In genomic region chr2:43070676-43071491, GRCh38 we compare ENCODE assay signal across 14 cellular contexts.
DNase-seq lines count a peak whose midpoint lies in the region; ATAC-seq, FAIRE-seq and TF ChIP-seq lines count a peak whose summit lies in the region.
"Had no signal": no experiment of that assay in that cellular context is flagged by ENCODE, and none has a peak within 500 bp of the region (broad histone marks: within the 10 kb centered on the region; RNA-seq: fewer than 3 reads in every experiment).

No MANE protein-coding gene starts in this region.

- intact Hi-C loops in esophagus squamous epithelium (cut with DNase I) = no loop called here
- intact Hi-C loops in lower lobe of right lung (cut with DNase I) = no loop called here

- no peaks in the 10 kb centered on the region for H3K9me2 ChIP-seq in GM23248 (ENCODE audit: insufficient read depth)

- H3K27me3 ChIP-seq in GM23248 (replicated peaks; ENCODE audit: insufficient read depth) (no peaks in the 10 kb centered on the region), esophagus squamous epithelium (no peaks in the 10 kb centered on the region), lower lobe of right lung (ENCODE audit: low read depth) (no peaks in the 10 kb centered on the region), skeletal muscle tissue (ENCODE audit: control insufficient read depth in 3 of 3, insufficient read depth in 3 of 3, low read length in 3 of 3) (no peaks in the 10 kb centered on the region)
- H3K27me3 ChIP-seq: neutrophil had no signal

- in situ Hi-C loops in GM23248 (cut with MboI) = no loop called here

- H3K9me3 ChIP-seq in GM23248 (ENCODE audit: low read depth) (no peaks in the 10 kb centered on the region), esophagus squamous epithelium (no peaks in the 10 kb centered on the region), lower lobe of right lung (no peaks in the 10 kb centered on the region), skeletal muscle tissue (ENCODE audit: control insufficient read depth in 3 of 3, low read length in 3 of 3) (no peaks in the 10 kb centered on the region)
- H3K9me3 ChIP-seq: neutrophil had no signal

- H3K4me3 ChIP-seq in GM23248 (no peak overlapping the region), esophagus squamous epithelium (no peak overlapping the region), lower lobe of right lung (no peak overlapping the region), skeletal muscle tissue (ENCODE audit: low read length in 3 of 3) (no peak overlapping the region)

- TF ChIP-seq POLR2A in esophagus squamous epithelium (IDR thresholded peaks at IDR 0.05) = no peak
- no peak for TF ChIP-seq POLR2A in GM12892 (IDR thresholded peaks at IDR 0.05; ENCODE audit: low read depth, low read length)

- H3K27ac ChIP-seq in GM23248 = no peak overlapping the region
- H3K27ac ChIP-seq in esophagus squamous epithelium = peak overlapping the region; percentile 17 to 75 (median 64)
- H3K27ac ChIP-seq in lower lobe of right lung = peak overlapping the region; percentile 67
- peak overlapping the region; percentile 62 for H3K27ac ChIP-seq in skeletal muscle tissue (ENCODE audit: low read depth, low read length)
- H3K27ac ChIP-seq: neutrophil had no signal

- peak overlapping the region; percentile 64 for H2AFZ ChIP-seq in GM23248

- no peaks in the 10 kb centered on the region for H3K36me3 ChIP-seq in GM23248 (ENCODE audit: low read depth)
- no peaks in the 10 kb centered on the region for H3K36me3 ChIP-seq in esophagus squamous epithelium
- H3K36me3 ChIP-seq in lower lobe of right lung = no peaks in the 10 kb centered on the region
- H3K36me3 ChIP-seq in skeletal muscle tissue (ENCODE audit: control insufficient read depth in 3 of 3, insufficient read depth in 3 of 3, low read length in 3 of 3) = no peaks in the 10 kb centered on the region
- H3K36me3 ChIP-seq: neutrophil had no signal

- H3K4me1 ChIP-seq in GM23248 (ENCODE audit: insufficient read depth) (peaks cover 34% of the 10 kb centered on the region), esophagus squamous epithelium (peaks cover 28 to 69% (median 41%) of the 10 kb centered on the region in 3 donors), lower lobe of right lung (peaks cover 46% of the 10 kb centered on the region), skeletal muscle tissue (ENCODE audit: control insufficient read depth in 3 of 3, insufficient read depth in 3 of 3, low read length in 3 of 3) (peaks cover 56 to 64% (median 58%) of the 10 kb centered on the region in 3 donors)

- H3K9ac ChIP-seq in GM23248 (no peak overlapping the region), skeletal muscle tissue (ENCODE audit: low read depth in 1 of 3, low read length in 3 of 3) (peak overlapping the region in 1 of 3 donors; percentile 57)

- WGBS in GM23248 (ENCODE audit: low coverage in 1 of 2, low lambda C conversion rate in 2 of 2, missing lambda C conversion rate in 2 of 2), 2 experiments = 81 to 82% methylated on average over 15 of the region's 15 CpGs
- 78 to 90% methylated on average over 10 of the region's 15 CpGs for WGBS in esophagus squamous epithelium, 2 donors

- peaks cover 23% of the 10 kb centered on the region for H3F3A ChIP-seq in GM23248 (ENCODE audit: insufficient read depth)

- TF ChIP-seq CTCF in esophagus squamous epithelium (IDR thresholded peaks at IDR 0.05) (no peak), lower lobe of right lung (IDR thresholded peaks at IDR 0.05) (no peak)

- H4K20me1 ChIP-seq in GM23248 (ENCODE audit: insufficient read depth) = no peaks in the 10 kb centered on the region

- no peak overlapping the region for H3K4me2 ChIP-seq in GM23248 (ENCODE audit: unreplicated experiment)

- DNase-seq in GM23248 = no peak
- no peak for DNase-seq in esophagus squamous epithelium (lab: John Stamatoyannopoulos, UW)
- DNase-seq in lower lobe of right lung = no peak
- no peak for DNase-seq in activated CD4-positive, alpha-beta T cell treated with anti-CD3 and anti-CD28 coated beads, Interleukin-2, amount 50 U/mL, for 4 hours
- no peak for DNase-seq in GM12892 (ENCODE audit: insufficient read length)
- no peak for DNase-seq in NCI-H2227 treated with DMSO at 0.1 percent for 48 hours (lab: John Stamatoyannopoulos, UW)
- DNase-seq: activated CD8-positive, alpha-beta T cell treated with anti-CD3 and anti-CD28 coated beads for 36 hours; NCI-H1436; NCI-H82; stimulated activated CD4-positive, alpha-beta T cell treated with anti-CD3 and anti-CD28 coated beads, Interleukin-4, amount 100 ng/mL, for 1 hour; T-helper 1 cell had no signal

- no peaks in the 10 kb centered on the region for H3K79me2 ChIP-seq in GM23248 (ENCODE audit: insufficient read depth)

- FAIRE-seq in GM12892 (lab: Jason Lieb, UNC) = no peak

- peak in 1 of 2 donors; percentile 21 for ATAC-seq in lower lobe of right lung
- no peak for ATAC-seq in GM19395 (IDR thresholded peaks at IDR 0.05; ENCODE audit: unreplicated experiment)
- ATAC-seq: activated CD8-positive, alpha-beta T cell treated with anti-CD3 and anti-CD28 coated beads for 36 hours had no signal
